In genomic region chr1:48608882-48609281, GRCh38 we compare ENCODE assay signal across 22 cellular contexts.
"Had no signal": no experiment of that assay in that cellular context is flagged by ENCODE, and none has a peak within 500 bp of the region (broad histone marks: within the 10 kb centered on the region; RNA-seq: fewer than 3 reads in every experiment).

No MANE protein-coding gene starts in this region.

- DNase-seq: cortex of kidney; effector CD8-positive, alpha-beta T cell; effector memory CD8-positive, alpha-beta T cell; endodermal cell; erythroblast; esophagus squamous epithelium; foreskin fibroblast; foreskin melanocyte; gastrocnemius medialis; glutamatergic neuron; head of caudate nucleus; heart right ventricle; hippocampal formation; left cardiac atrium; left lung; left ventricle myocardium superior; lower lobe of right lung; mesenchymal stem cell; midbrain; naive thymus-derived CD4-positive, alpha-beta T cell had no signal

- ATAC-seq: effector memory CD8-positive, alpha-beta T cell; esophagus mucosa; gastrocnemius medialis; heart right ventricle; left cardiac atrium; left lung; left ventricle myocardium superior; lower lobe of right lung; naive thymus-derived CD4-positive, alpha-beta T cell had no signal

- H3K27ac ChIP-seq: epithelial cell of prostate, esophagus squamous epithelium, gastrocnemius medialis, heart right ventricle, left lung, lower lobe of right lung had no signal

- H3K27me3 ChIP-seq: gastrocnemius medialis had no signal

- H3K4me3 ChIP-seq: esophagus squamous epithelium, gastrocnemius medialis, heart right ventricle, left lung, lower lobe of right lung had no signal

- H3K9me3 ChIP-seq: esophagus squamous epithelium, gastrocnemius medialis, heart right ventricle, left lung, lower lobe of right lung had no signal

- H3K36me3 ChIP-seq: esophagus squamous epithelium, gastrocnemius medialis, heart right ventricle, left lung, lower lobe of right lung had no signal
